2 cellular contexts compared by ENCODE assay signal in the genomic region with DNA sequence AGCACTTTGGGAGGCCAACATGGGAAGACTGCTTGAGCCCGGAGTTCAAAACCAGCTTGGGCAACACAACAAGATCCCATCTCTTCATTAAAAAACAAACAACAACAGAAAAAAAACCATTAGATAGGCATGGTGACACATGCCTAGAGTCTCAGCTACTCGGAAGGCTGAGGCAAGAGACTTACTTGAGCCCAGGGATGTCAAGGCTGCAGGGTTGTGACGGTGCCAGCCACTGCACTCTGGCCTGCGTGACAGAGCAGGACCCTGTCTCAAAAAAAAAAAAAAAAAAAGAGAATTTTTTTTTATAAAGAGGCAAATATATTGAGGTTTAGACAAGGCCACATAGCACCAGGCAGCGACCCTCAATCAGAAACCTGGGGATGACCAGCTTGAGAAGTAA.
TF ChIP-seq lines count a peak whose summit lies in the region.

No MANE protein-coding gene starts in this region.

TF ChIP-seq in A549, 52 proteins besides CTCF, POLR2A, EP300 and RAD21 (continued from another document):
- TF ChIP-seq, protein P1, sequence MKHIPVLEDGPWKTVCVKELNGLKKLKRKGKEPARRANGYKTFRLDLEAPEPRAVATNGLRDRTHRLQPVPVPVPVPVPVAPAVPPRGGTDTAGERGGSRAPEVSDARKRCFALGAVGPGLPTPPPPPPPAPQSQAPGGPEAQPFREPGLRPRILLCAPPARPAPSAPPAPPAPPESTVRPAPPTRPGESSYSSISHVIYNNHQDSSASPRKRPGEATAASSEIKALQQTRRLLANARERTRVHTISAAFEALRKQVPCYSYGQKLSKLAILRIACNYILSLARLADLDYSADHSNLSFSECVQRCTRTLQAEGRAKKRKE (CRISPR knock-in tag; IDR thresholded peaks at IDR 0.05; ENCODE audit: low read depth): no peak
- TF ChIP-seq NPAS2 (CRISPR knock-in tag; IDR thresholded peaks at IDR 0.05; ENCODE audit: borderline replicate concordance): no peak
- no peak for TF ChIP-seq PHF8 (IDR thresholded peaks at IDR 0.05; ENCODE audit: borderline replicate concordance, low read depth)
- no peak for TF ChIP-seq MYC (IDR thresholded peaks at IDR 0.05; ENCODE audit: borderline replicate concordance, low read length)
- no peak for TF ChIP-seq MAFK (IDR thresholded peaks at IDR 0.05; ENCODE audit: partially characterized antibody)
- TF ChIP-seq, protein P2, sequence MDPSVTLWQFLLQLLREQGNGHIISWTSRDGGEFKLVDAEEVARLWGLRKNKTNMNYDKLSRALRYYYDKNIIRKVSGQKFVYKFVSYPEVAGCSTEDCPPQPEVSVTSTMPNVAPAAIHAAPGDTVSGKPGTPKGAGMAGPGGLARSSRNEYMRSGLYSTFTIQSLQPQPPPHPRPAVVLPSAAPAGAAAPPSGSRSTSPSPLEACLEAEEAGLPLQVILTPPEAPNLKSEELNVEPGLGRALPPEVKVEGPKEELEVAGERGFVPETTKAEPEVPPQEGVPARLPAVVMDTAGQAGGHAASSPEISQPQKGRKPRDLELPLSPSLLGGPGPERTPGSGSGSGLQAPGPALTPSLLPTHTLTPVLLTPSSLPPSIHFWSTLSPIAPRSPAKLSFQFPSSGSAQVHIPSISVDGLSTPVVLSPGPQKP (IDR thresholded peaks at IDR 0.05; ENCODE audit: low read depth, low read length): no peak
- TF ChIP-seq, protein P3, sequence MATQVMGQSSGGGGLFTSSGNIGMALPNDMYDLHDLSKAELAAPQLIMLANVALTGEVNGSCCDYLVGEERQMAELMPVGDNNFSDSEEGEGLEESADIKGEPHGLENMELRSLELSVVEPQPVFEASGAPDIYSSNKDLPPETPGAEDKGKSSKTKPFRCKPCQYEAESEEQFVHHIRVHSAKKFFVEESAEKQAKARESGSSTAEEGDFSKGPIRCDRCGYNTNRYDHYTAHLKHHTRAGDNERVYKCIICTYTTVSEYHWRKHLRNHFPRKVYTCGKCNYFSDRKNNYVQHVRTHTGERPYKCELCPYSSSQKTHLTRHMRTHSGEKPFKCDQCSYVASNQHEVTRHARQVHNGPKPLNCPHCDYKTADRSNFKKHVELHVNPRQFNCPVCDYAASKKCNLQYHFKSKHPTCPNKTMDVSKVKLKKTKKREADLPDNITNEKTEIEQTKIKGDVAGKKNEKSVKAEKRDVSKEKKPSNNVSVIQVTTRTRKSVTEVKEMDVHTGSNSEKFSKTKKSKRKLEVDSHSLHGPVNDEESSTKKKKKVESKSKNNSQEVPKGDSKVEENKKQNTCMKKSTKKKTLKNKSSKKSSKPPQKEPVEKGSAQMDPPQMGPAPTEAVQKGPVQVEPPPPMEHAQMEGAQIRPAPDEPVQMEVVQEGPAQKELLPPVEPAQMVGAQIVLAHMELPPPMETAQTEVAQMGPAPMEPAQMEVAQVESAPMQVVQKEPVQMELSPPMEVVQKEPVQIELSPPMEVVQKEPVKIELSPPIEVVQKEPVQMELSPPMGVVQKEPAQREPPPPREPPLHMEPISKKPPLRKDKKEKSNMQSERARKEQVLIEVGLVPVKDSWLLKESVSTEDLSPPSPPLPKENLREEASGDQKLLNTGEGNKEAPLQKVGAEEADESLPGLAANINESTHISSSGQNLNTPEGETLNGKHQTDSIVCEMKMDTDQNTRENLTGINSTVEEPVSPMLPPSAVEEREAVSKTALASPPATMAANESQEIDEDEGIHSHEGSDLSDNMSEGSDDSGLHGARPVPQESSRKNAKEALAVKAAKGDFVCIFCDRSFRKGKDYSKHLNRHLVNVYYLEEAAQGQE (IDR thresholded peaks at IDR 0.05): no peak
- TF ChIP-seq EHF (CRISPR knock-in tag; IDR thresholded peaks at IDR 0.05): no peak

TF ChIP-seq in GM23338, 12 proteins besides CTCF, POLR2A, EP300 and RAD21 (continued from another document):
- TF ChIP-seq, protein P4, sequence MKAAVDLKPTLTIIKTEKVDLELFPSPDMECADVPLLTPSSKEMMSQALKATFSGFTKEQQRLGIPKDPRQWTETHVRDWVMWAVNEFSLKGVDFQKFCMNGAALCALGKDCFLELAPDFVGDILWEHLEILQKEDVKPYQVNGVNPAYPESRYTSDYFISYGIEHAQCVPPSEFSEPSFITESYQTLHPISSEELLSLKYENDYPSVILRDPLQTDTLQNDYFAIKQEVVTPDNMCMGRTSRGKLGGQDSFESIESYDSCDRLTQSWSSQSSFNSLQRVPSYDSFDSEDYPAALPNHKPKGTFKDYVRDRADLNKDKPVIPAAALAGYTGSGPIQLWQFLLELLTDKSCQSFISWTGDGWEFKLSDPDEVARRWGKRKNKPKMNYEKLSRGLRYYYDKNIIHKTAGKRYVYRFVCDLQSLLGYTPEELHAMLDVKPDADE (IDR thresholded peaks at IDR 0.05): no peak
- TF ChIP-seq, protein P3 (IDR thresholded peaks at IDR 0.05; ENCODE audit: unreplicated experiment): no peak
- TF ChIP-seq CREB1 (CRISPR knock-in tag; IDR thresholded peaks at IDR 0.05; ENCODE audit: low read depth) (no peak), ZNF331 (CRISPR knock-in tag; IDR thresholded peaks at IDR 0.05; ENCODE audit: low read depth) (no peak), EZH2 (IDR thresholded peaks at IDR 0.05; ENCODE audit: low read depth, unreplicated experiment) (no peak), EZH2phosphoT487 (IDR thresholded peaks at IDR 0.05; ENCODE audit: unreplicated experiment) (no peak), STAT1 (IDR thresholded peaks at IDR 0.05; ENCODE audit: unreplicated experiment) (no peak), NANOG (IDR thresholded peaks at IDR 0.05; ENCODE audit: borderline replicate concordance) (no peak), ZNF114 (CRISPR knock-in tag; IDR thresholded peaks at IDR 0.05) (no peak)
- TF ChIP-seq, protein P5, sequence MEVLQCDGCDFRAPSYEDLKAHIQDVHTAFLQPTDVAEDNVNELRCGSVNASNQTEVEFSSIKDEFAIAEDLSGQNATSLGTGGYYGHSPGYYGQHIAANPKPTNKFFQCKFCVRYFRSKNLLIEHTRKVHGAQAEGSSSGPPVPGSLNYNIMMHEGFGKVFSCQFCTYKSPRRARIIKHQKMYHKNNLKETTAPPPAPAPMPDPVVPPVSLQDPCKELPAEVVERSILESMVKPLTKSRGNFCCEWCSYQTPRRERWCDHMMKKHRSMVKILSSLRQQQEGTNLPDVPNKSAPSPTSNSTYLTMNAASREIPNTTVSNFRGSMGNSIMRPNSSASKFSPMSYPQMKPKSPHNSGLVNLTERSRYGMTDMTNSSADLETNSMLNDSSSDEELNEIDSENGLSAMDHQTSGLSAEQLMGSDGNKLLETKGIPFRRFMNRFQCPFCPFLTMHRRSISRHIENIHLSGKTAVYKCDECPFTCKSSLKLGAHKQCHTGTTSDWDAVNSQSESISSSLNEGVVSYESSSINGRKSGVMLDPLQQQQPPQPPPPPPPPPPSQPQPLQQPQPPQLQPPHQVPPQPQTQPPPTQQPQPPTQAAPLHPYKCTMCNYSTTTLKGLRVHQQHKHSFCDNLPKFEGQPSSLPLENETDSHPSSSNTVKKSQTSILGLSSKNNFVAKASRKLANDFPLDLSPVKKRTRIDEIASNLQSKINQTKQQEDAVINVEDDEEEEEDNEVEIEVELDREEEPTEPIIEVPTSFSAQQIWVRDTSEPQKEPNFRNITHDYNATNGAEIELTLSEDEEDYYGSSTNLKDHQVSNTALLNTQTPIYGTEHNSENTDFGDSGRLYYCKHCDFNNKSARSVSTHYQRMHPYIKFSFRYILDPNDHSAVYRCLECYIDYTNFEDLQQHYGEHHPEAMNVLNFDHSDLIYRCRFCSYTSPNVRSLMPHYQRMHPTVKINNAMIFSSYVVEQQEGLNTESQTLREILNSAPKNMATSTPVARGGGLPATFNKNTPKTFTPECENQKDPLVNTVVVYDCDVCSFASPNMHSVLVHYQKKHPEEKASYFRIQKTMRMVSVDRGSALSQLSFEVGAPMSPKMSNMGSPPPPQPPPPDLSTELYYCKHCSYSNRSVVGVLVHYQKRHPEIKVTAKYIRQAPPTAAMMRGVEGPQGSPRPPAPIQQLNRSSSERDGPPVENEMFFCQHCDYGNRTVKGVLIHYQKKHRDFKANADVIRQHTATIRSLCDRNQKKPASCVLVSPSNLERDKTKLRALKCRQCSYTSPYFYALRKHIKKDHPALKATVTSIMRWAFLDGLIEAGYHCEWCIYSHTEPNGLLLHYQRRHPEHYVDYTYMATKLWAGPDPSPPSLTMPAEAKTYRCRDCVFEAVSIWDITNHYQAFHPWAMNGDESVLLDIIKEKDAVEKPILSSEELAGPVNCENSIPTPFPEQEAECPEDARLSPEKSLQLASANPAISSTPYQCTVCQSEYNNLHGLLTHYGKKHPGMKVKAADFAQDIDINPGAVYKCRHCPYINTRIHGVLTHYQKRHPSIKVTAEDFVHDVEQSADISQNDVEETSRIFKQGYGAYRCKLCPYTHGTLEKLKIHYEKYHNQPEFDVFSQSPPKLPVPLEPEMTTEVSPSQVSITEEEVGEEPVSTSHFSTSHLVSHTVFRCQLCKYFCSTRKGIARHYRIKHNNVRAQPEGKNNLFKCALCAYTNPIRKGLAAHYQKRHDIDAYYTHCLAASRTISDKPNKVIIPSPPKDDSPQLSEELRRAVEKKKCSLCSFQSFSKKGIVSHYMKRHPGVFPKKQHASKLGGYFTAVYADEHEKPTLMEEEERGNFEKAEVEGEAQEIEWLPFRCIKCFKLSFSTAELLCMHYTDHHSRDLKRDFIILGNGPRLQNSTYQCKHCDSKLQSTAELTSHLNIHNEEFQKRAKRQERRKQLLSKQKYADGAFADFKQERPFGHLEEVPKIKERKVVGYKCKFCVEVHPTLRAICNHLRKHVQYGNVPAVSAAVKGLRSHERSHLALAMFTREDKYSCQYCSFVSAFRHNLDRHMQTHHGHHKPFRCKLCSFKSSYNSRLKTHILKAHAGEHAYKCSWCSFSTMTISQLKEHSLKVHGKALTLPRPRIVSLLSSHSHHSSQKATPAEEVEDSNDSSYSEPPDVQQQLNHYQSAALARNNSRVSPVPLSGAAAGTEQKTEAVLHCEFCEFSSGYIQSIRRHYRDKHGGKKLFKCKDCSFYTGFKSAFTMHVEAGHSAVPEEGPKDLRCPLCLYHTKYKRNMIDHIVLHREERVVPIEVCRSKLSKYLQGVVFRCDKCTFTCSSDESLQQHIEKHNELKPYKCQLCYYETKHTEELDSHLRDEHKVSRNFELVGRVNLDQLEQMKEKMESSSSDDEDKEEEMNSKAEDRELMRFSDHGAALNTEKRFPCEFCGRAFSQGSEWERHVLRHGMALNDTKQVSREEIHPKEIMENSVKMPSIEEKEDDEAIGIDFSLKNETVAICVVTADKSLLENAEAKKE (CRISPR knock-in tag; IDR thresholded peaks at IDR 0.05): no peak
TF ChIP-seq in GM23338: peak in this region for 0.
